In the genomic region with DNA sequence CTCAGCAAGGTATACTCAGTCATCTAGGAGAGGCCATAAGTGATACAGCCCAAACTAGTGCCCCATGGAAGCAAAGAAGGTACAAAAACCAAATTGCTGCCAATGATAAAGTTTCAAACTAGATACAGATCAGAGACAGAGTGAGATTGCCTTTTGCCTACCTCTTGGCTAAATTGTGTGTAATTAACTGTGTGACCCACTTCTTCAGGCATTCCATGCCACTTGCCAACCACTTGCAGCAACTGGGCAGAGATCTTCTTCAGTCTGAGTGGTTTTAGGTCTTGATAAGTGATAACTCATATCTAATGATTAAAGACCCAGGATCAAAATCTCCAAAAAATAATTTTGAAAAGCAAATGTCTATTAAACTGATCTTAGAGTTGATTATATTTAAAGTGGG, we compare ENCODE assay signal across 28 cellular contexts. TPM values are rescaled to one million over a fixed set of nuclear protein-coding genes. Genes with fewer than 3 reads are reported as not detected.
DNase-seq lines count a peak whose midpoint lies in the region; ATAC-seq, FAIRE-seq and TF ChIP-seq lines count a peak whose summit lies in the region.
"Had no signal": no experiment of that assay in that cellular context is flagged by ENCODE, and none has a peak within 500 bp of the region (broad histone marks: within the 10 kb centered on the region; RNA-seq: fewer than 3 reads in every experiment).

No MANE protein-coding gene starts in this region.

- peaks cover 3% of the 10 kb centered on the region for H3K9me3 Mint-ChIP-seq in activated CD4-positive, alpha-beta memory T cell treated with anti-CD3 and anti-CD28 coated beads for 36 hours
- H3K9me3 Mint-ChIP-seq in immature natural killer cell: no peaks in the 10 kb centered on the region

- no peak for TF ChIP-seq EP300 in HepG2 (IDR thresholded peaks at IDR 0.05; ENCODE audit: low read depth in 2 of 2, low read length in 2 of 2)
- TF ChIP-seq EP300 in HepG2 (CRISPR knock-in tag; IDR thresholded peaks at IDR 0.05; ENCODE audit: borderline replicate concordance): no peak

- peaks cover 7% of the 10 kb centered on the region for H3K4me1 Mint-ChIP-seq in activated CD4-positive, alpha-beta memory T cell treated with anti-CD3 and anti-CD28 coated beads for 36 hours (ENCODE audit: low read depth)
- peaks cover 5 to 17% of the 10 kb centered on the region in 2 donors for H3K4me1 Mint-ChIP-seq in immature natural killer cell
- H3K4me1 Mint-ChIP-seq: T-helper 17 cell had no signal

- H3K4me1 ChIP-seq in liver (ENCODE audit: control insufficient read depth in 4 of 4, insufficient read depth in 4 of 4, low read length in 3 of 4) (peaks cover 0 to 10% (median 3%) of the 10 kb centered on the region in 4 donors), HepG2 (ENCODE audit: insufficient read depth, low read length) (peaks cover 21% of the 10 kb centered on the region), osteoblast (ENCODE audit: insufficient read depth, low read length) (peaks cover 28% of the 10 kb centered on the region)
- H3K4me1 ChIP-seq: A549, esophagus muscularis mucosa, uterus had no signal

- no peak overlapping the region for H3K4me3 Mint-ChIP-seq in activated CD4-positive, alpha-beta memory T cell treated with anti-CD3 and anti-CD28 coated beads for 36 hours
- H3K4me3 Mint-ChIP-seq in immature natural killer cell: no peak overlapping the region
- H3K4me3 Mint-ChIP-seq: CD4-positive, alpha-beta memory T cell; naive thymus-derived CD8-positive, alpha-beta T cell; T-helper 17 cell had no signal

- no peak for TF ChIP-seq POLR2A in HepG2 (IDR thresholded peaks at IDR 0.05; ENCODE audit: insufficient read depth in 1 of 2, low read depth in 2 of 2, low read length in 2 of 2)

- no peak for FAIRE-seq in HepG2 (lab: Jason Lieb, UNC)
- FAIRE-seq: A549, D721Med had no signal

- in situ Hi-C loops in HepG2 (cut with HindIII; ENCODE audit: extremely low pct_ligation_motif_present, low pct_unique_long_range_greater_than_20kb): no loop called here

- H2AFZ ChIP-seq in HepG2 (ENCODE audit: low read length) (no peak overlapping the region), osteoblast (ENCODE audit: low read length) (no peak overlapping the region)

- no peaks in the 10 kb centered on the region for H3K27me3 Mint-ChIP-seq in activated CD4-positive, alpha-beta memory T cell treated with anti-CD3 and anti-CD28 coated beads for 36 hours
- peaks cover 0 to 7% (median 2%) of the 10 kb centered on the region in 3 donors for H3K27me3 Mint-ChIP-seq in immature natural killer cell (ENCODE audit: low read depth in 3 of 3)
- H3K27me3 Mint-ChIP-seq: CD4-positive, alpha-beta memory T cell; naive thymus-derived CD8-positive, alpha-beta T cell; T-helper 17 cell had no signal

- H3K36me3 ChIP-seq in liver (ENCODE audit: control insufficient read depth in 4 of 4, insufficient read depth in 3 of 4, low read depth in 1 of 4, low read length in 3 of 4) (peaks cover 0 to 2% (median 0%) of the 10 kb centered on the region in 4 donors), HepG2 (replicated peaks in 1 of 2; ENCODE audit: control insufficient read depth in 1 of 2, insufficient read depth in 2 of 2, low read length in 2 of 2) (no peaks in the 10 kb centered on the region), osteoblast (ENCODE audit: insufficient read depth, low read length) (no peaks in the 10 kb centered on the region)
- H3K36me3 ChIP-seq: esophagus muscularis mucosa, thoracic aorta, uterus had no signal

- CTCF ChIA-PET in HepG2 (lab: Yijun Ruan, JAX; ENCODE audit: low intra/inter-chr PET ratio, low total read pairs): no interaction called here
- CTCF ChIA-PET in activated CD4-positive, alpha-beta memory T cell treated with anti-CD3 and anti-CD28 coated beads for 36 hours (lab: Charles Lee): no interaction called here

- H3K4me2 ChIP-seq in HepG2 (ENCODE audit: low read depth, low read length) (no peak overlapping the region), osteoblast (ENCODE audit: insufficient read depth, low read length) (no peak overlapping the region)
- H3K4me2 ChIP-seq: A549 had no signal

- H4K20me1 ChIP-seq in HepG2 (ENCODE audit: insufficient read depth, low read length) (no peaks in the 10 kb centered on the region), osteoblast (ENCODE audit: insufficient read depth, low read length) (no peaks in the 10 kb centered on the region)

- H3K27me3 ChIP-seq in liver (ENCODE audit: control insufficient read depth in 4 of 4, insufficient read depth in 4 of 4, low read length in 3 of 4) (no peaks in the 10 kb centered on the region), HepG2 (ENCODE audit: control insufficient read depth in 1 of 2, insufficient read depth in 2 of 2, low read length in 2 of 2) (no peaks in the 10 kb centered on the region), osteoblast (ENCODE audit: insufficient read depth, low read length) (no peaks in the 10 kb centered on the region)
- H3K27me3 ChIP-seq: esophagus muscularis mucosa, uterus had no signal

- TF ChIP-seq RAD21 in liver (IDR thresholded peaks at IDR 0.05) (no peak), HepG2 (CRISPR knock-in tag; IDR thresholded peaks at IDR 0.05) (no peak)

- no peak overlapping the region for H3K27ac Mint-ChIP-seq in activated CD4-positive, alpha-beta memory T cell treated with anti-CD3 and anti-CD28 coated beads for 36 hours
- no peak overlapping the region for H3K27ac Mint-ChIP-seq in immature natural killer cell
- H3K27ac Mint-ChIP-seq: CD4-positive, alpha-beta memory T cell; naive thymus-derived CD8-positive, alpha-beta T cell; T-helper 17 cell had no signal

- H3K4me3 ChIP-seq in liver (ENCODE audit: low read depth in 1 of 3, low read length in 3 of 3) (no peak overlapping the region), HepG2 (replicated peaks in 1 of 3; ENCODE audit: insufficient read depth in 1 of 3, low read depth in 2 of 3, low read length in 3 of 3) (no peak overlapping the region), osteoblast (ENCODE audit: insufficient read depth, low read length) (no peak overlapping the region)
- H3K4me3 ChIP-seq: A549, esophagus muscularis mucosa, skin epidermis, thoracic aorta, uterus had no signal

- H3K79me2 ChIP-seq in HepG2 (ENCODE audit: insufficient read depth, low read length) (no peaks in the 10 kb centered on the region), osteoblast (ENCODE audit: insufficient read depth, low read length) (no peaks in the 10 kb centered on the region)

- POLR2A ChIA-PET in HepG2 (lab: Yijun Ruan, JAX): no interaction called here
- POLR2A ChIA-PET in activated CD4-positive, alpha-beta memory T cell treated with anti-CD3 and anti-CD28 coated beads for 36 hours (lab: Charles Lee): no interaction called here

- no peak for TF ChIP-seq CTCF in liver (IDR thresholded peaks at IDR 0.05; ENCODE audit: low read depth, low read length, missing input control)
- no peak for TF ChIP-seq CTCF in HepG2 (CRISPR knock-in tag; IDR thresholded peaks at IDR 0.05)
- no peak for TF ChIP-seq CTCF in osteoblast (IDR thresholded peaks at IDR 0.05; ENCODE audit: extremely low read depth, low read depth, low read length)

- H3K9ac ChIP-seq in liver (ENCODE audit: low read depth in 1 of 2, low read length in 2 of 2) (no peak overlapping the region), HepG2 (ENCODE audit: insufficient read depth, low read depth, low read length) (no peak overlapping the region)

- H3K9me3 ChIP-seq in liver (ENCODE audit: control insufficient read depth in 4 of 4, low read length in 3 of 4) (peaks cover 0 to 3% (median 0%) of the 10 kb centered on the region in 4 donors), HepG2 (ENCODE audit: low read length) (no peaks in the 10 kb centered on the region), osteoblast (ENCODE audit: low read depth, low read length) (no peaks in the 10 kb centered on the region)
- H3K9me3 ChIP-seq: A549, esophagus muscularis mucosa, thoracic aorta, uterus had no signal

- no TSS peak for BruUV-seq in HepG2 (replicated peaks; lab: Mats Ljungman, UMichigan)

- no peaks in the 10 kb centered on the region for H3K36me3 Mint-ChIP-seq in activated CD4-positive, alpha-beta memory T cell treated with anti-CD3 and anti-CD28 coated beads for 36 hours
- H3K36me3 Mint-ChIP-seq in immature natural killer cell: peaks cover 0 to 8% (median 0%) of the 10 kb centered on the region in 3 donors
- H3K36me3 Mint-ChIP-seq: CD4-positive, alpha-beta memory T cell had no signal

- no peak for ATAC-seq in HepG2
- no peak for ATAC-seq in HG03378 (IDR thresholded peaks at IDR 0.05; ENCODE audit: unreplicated experiment)
- ATAC-seq in HG03095 (IDR thresholded peaks at IDR 0.05; ENCODE audit: unreplicated experiment): no peak
- ATAC-seq: naive thymus-derived CD8-positive, alpha-beta T cell; PC-3; T-helper 17 cell had no signal

- DNase-seq in HepG2 (ENCODE audit: low spot score): no peak
- peak; percentile 24 for DNase-seq in fibroblast of gingiva (ENCODE audit: low read depth)
- no peak for DNase-seq in osteoblast (ENCODE audit: insufficient read length, low spot score, missing footprints)
- no peak for DNase-seq in activated CD4-positive, alpha-beta memory T cell treated with anti-CD3 and anti-CD28 coated beads for 36 hours
- no peak for DNase-seq in immature natural killer cell
- DNase-seq: activated CD4-positive, alpha-beta T cell treated with anti-CD3 and anti-CD28 coated beads, Interleukin-2, amount 50 U/mL, for 4 hours; activated T-cell treated with anti-CD3 and anti-CD28 coated beads, Interleukin-2, amount 50 U/mL, for 72 hours; caudate nucleus; CD4-positive, alpha-beta memory T cell; cortex of kidney; DND-41; GF-D8; naive thymus-derived CD8-positive, alpha-beta T cell; NCI-H1105 treated with DMSO at 0.1 percent for 48 hours; NCI-H1930; NCI-H526; stimulated activated naive CD4-positive, alpha-beta T cell; T-helper 17 cell; uterus had no signal

- H3K27ac ChIP-seq in liver (ENCODE audit: low read depth in 1 of 2, low read length in 2 of 2) (peak overlapping the region; percentile 64 to 89), HepG2 (ENCODE audit: extremely low read length, insufficient read depth, low read length) (no peak overlapping the region), osteoblast (ENCODE audit: low read depth, low read length) (peak overlapping the region; percentile 56)
- H3K27ac ChIP-seq: thoracic aorta, uterus had no signal

- intact Hi-C loops in HepG2 (cut with micrococcal nuclease; ENCODE audit: unreplicated experiment): no loop called here
- intact Hi-C loops in activated CD4-positive, alpha-beta memory T cell treated with anti-CD3 and anti-CD28 coated beads for 36 hours (cut with micrococcal nuclease): no loop called here

RNA-seq across cellular contexts. Expression of gene NABP1, which starts 21.1 kb away (rescaled TPM):
- 10 to 100 TPM in 1 of 2 donors, 1 to 10 TPM in 1; 9.9 to 26.8 TPM for total RNA-seq in liver
- 10 to 100 TPM in 1 of 2 donors, 1 to 10 TPM in 1; 3.6 to 35.5 TPM for polyA plus RNA-seq in liver
- total RNA-seq in HepG2 (2016; rRNA removed; fragmentation: Illumina TruSeq; extraction: Trizol): 4.9 and 14.9 TPM in 2 replicates
- total RNA-seq in HepG2 (2016; cell fraction: cytosol; rRNA removed; fragmentation: Illumina TruSeq; extraction: Trizol; ENCODE audit: low read depth): 3.4 and 3.5 TPM in 2 replicates
- total RNA-seq in HepG2 (2016; cell fraction: insoluble cytoplasmic fraction; rRNA removed; fragmentation: Illumina TruSeq; extraction: Trizol): 4.9 and 13.0 TPM in 2 replicates
- 5.4 and 7.2 TPM in 2 replicates for total RNA-seq in HepG2 (2016; cell fraction: membrane; rRNA removed; fragmentation: Illumina TruSeq; extraction: Trizol)
- total RNA-seq in HepG2 (2016; cell fraction: nucleus; rRNA removed; fragmentation: Illumina TruSeq; extraction: Trizol): 39.0 and 39.1 TPM in 2 replicates
- 19.8 and 24.2 TPM in 2 replicates for polyA plus RNA-seq in HepG2 (2011; rRNA removed)
- polyA plus RNA-seq in HepG2 (2011; cell fraction: cytosol; rRNA removed): 1.5 and 2.3 TPM in 2 replicates
- polyA plus RNA-seq in HepG2 (2011; cell fraction: nucleus; rRNA removed): 69.0 and 77.8 TPM in 2 replicates
- 11.7 and 15.0 TPM in 2 replicates for polyA plus RNA-seq in HepG2 (2012)
- 0.61 and 0.70 TPM in 2 replicates for polyA plus RNA-seq in HepG2 (2016; cell fraction: cytosol; fragmentation: Illumina TruSeq; extraction: Trizol; ENCODE audit: low read depth)
- 3.6 and 3.9 TPM in 2 replicates for polyA plus RNA-seq in HepG2 (2016; cell fraction: insoluble cytoplasmic fraction; fragmentation: Illumina TruSeq; extraction: Trizol; ENCODE audit: low read depth)
- 1.8 TPM in 2 replicates for polyA plus RNA-seq in HepG2 (2016; cell fraction: membrane; fragmentation: Illumina TruSeq; extraction: Trizol; ENCODE audit: low read depth)
- 30.5 and 31.7 TPM in 2 replicates for polyA plus RNA-seq in HepG2 (2016; cell fraction: nucleus; fragmentation: Illumina TruSeq; extraction: Trizol; ENCODE audit: insufficient read depth, low read depth)
- polyA minus RNA-seq in HepG2 (2011; rRNA and poly(A)+ RNA removed; ENCODE audit: low replicate concordance): 10.1 and 23.0 TPM in 2 replicates
- polyA minus RNA-seq in HepG2 (2011; cell fraction: cytosol; rRNA and poly(A)+ RNA removed): 3.7 and 3.8 TPM in 2 replicates
- 225 and 258 TPM in 2 replicates for polyA minus RNA-seq in HepG2 (2011; cell fraction: nucleus; rRNA and poly(A)+ RNA removed)
- total RNA-seq in osteoblast: 72.0 and 80.2 TPM in 2 replicates
- 10 to 100 TPM; 65.1 to 65.4 TPM for total RNA-seq in activated CD4-positive, alpha-beta memory T cell treated with anti-CD3 and anti-CD28 coated beads for 36 hours
- polyA plus RNA-seq in immature natural killer cell: 10 to 100 TPM in 1 of 3 donors, 1 to 10 TPM in 2; 4.1 to 11.9 (median 7.6) TPM
